ENCODE assay signal across 8 cellular contexts in genomic region chr5:36606052-36606436, GRCh38. TPM values are rescaled to one million over a fixed set of nuclear protein-coding genes. Genes with fewer than 3 reads are reported as not detected.
DNase-seq lines count a peak whose midpoint lies in the region; ATAC-seq and TF ChIP-seq lines count a peak whose summit lies in the region.

No MANE protein-coding gene starts in this region.

- no peaks in the 10 kb centered on the region for H3K9me3 Mint-ChIP-seq in activated T-helper 1 cell treated with anti-CD3 and anti-CD28 coated beads, Interleukin-12 subunit alpha, Interleukin-12 subunit beta, Interleukin-2, Interleukin-4 antibody, amounts not matched to agents 30 ng/mL and 10 ng/mL and 1 ng/mL, durations not matched to agents 14 hours and 24 hours and 36 hours
- no peaks in the 10 kb centered on the region for H3K9me3 Mint-ChIP-seq in stimulated activated effector memory CD8-positive, alpha-beta T cell treated with anti-CD3 and anti-CD28 coated beads, Interleukin-12 subunit alpha, Interleukin-12 subunit beta, amount 100 ng/mL, for 72 hours

- TF ChIP-seq CTCF in HFF-Myc (IDR thresholded peaks at IDR 0.05; ENCODE audit: low read depth, low read length, missing control alignments), result no peak

- H3K4me1 ChIP-seq in iPS DF 6.9 (ENCODE audit: control insufficient read depth, insufficient read depth, low read length), result no peaks in the 10 kb centered on the region; the same call in 1 of the 2 replicates

- H3K27me3 Mint-ChIP-seq in activated T-helper 1 cell treated with anti-CD3 and anti-CD28 coated beads, Interleukin-12 subunit alpha, Interleukin-12 subunit beta, Interleukin-2, Interleukin-4 antibody, amounts not matched to agents 30 ng/mL and 10 ng/mL and 1 ng/mL, durations not matched to agents 14 hours and 24 hours and 36 hours (ENCODE audit: insufficient read depth), result peaks cover 53% of the 10 kb centered on the region

- H3K27ac ChIP-seq in iPS DF 6.9 (ENCODE audit: low read length), result no peak overlapping the region

- peaks cover 15% of the 10 kb centered on the region for H3K4me1 Mint-ChIP-seq in activated T-helper 1 cell treated with anti-CD3 and anti-CD28 coated beads, Interleukin-12 subunit alpha, Interleukin-12 subunit beta, Interleukin-2, Interleukin-4 antibody, amounts not matched to agents 30 ng/mL and 10 ng/mL and 1 ng/mL, durations not matched to agents 14 hours and 24 hours and 36 hours (ENCODE audit: low read depth)
- peaks cover 12% of the 10 kb centered on the region for H3K4me1 Mint-ChIP-seq in stimulated activated effector memory CD8-positive, alpha-beta T cell treated with anti-CD3 and anti-CD28 coated beads, Interleukin-12 subunit alpha, Interleukin-12 subunit beta, amount 100 ng/mL, for 72 hours

- no peaks in the 10 kb centered on the region for H3K9me3 ChIP-seq in iPS DF 6.9 (ENCODE audit: control insufficient read depth, insufficient read depth, low read length)

- no peaks in the 10 kb centered on the region for H3K27me3 ChIP-seq in iPS DF 6.9 (ENCODE audit: control insufficient read depth, insufficient read depth, low read length)

- intact Hi-C loops in activated T-helper 1 cell treated with anti-CD3 and anti-CD28 coated beads, Interleukin-12 subunit alpha, Interleukin-12 subunit beta, Interleukin-2, Interleukin-4 antibody, amounts not matched to agents 30 ng/mL and 10 ng/mL and 1 ng/mL, durations not matched to agents 14 hours and 24 hours and 36 hours (cut with micrococcal nuclease), result loop anchor here (10.0 kb wide), 1 partner anchor 89 kb away; no protein-coding TSS in a partner anchor
- intact Hi-C loops in left colon (cut with DNase I, micrococcal nuclease), result no loop called here

- WGBS in iPS DF 6.9 (ENCODE audit: insufficient coverage, insufficient read length), result no CpG with 5 or more reads among the region's 11 CpGs

- ATAC-seq in stimulated activated effector memory CD8-positive, alpha-beta T cell treated with anti-CD3 and anti-CD28 coated beads, Interleukin-12 subunit alpha, Interleukin-12 subunit beta, amount 100 ng/mL, for 72 hours, result no peak
- ATAC-seq in GM18502 (IDR thresholded peaks at IDR 0.05; ENCODE audit: poor library complexity, unreplicated experiment) (no peak), left colon (no peak)

- H3K36me3 ChIP-seq in iPS DF 6.9 (ENCODE audit: control insufficient read depth, insufficient read depth, low read length), result no peaks in the 10 kb centered on the region

- H3K4me3 Mint-ChIP-seq in activated T-helper 1 cell treated with anti-CD3 and anti-CD28 coated beads, Interleukin-12 subunit alpha, Interleukin-12 subunit beta, Interleukin-2, Interleukin-4 antibody, amounts not matched to agents 30 ng/mL and 10 ng/mL and 1 ng/mL, durations not matched to agents 14 hours and 24 hours and 36 hours, result peak overlapping the region; percentile 57
- H3K4me3 Mint-ChIP-seq in stimulated activated effector memory CD8-positive, alpha-beta T cell treated with anti-CD3 and anti-CD28 coated beads, Interleukin-12 subunit alpha, Interleukin-12 subunit beta, amount 100 ng/mL, for 72 hours, result peak overlapping the region; percentile 67

- no peak overlapping the region for H3K27ac Mint-ChIP-seq in activated T-helper 1 cell treated with anti-CD3 and anti-CD28 coated beads, Interleukin-12 subunit alpha, Interleukin-12 subunit beta, Interleukin-2, Interleukin-4 antibody, amounts not matched to agents 30 ng/mL and 10 ng/mL and 1 ng/mL, durations not matched to agents 14 hours and 24 hours and 36 hours
- H3K27ac Mint-ChIP-seq in stimulated activated effector memory CD8-positive, alpha-beta T cell treated with anti-CD3 and anti-CD28 coated beads, Interleukin-12 subunit alpha, Interleukin-12 subunit beta, amount 100 ng/mL, for 72 hours, result no peak overlapping the region

- peak overlapping the region; percentile 67 for H3K4me3 ChIP-seq in HFF-Myc (replicated peaks; ENCODE audit: low read depth, low read length)
- H3K4me3 ChIP-seq in iPS DF 6.9 (ENCODE audit: low read length), result peak overlapping the region; percentile 64; the same call in 1 of the 2 replicates

- H3K36me3 Mint-ChIP-seq in activated T-helper 1 cell treated with anti-CD3 and anti-CD28 coated beads, Interleukin-12 subunit alpha, Interleukin-12 subunit beta, Interleukin-2, Interleukin-4 antibody, amounts not matched to agents 30 ng/mL and 10 ng/mL and 1 ng/mL, durations not matched to agents 14 hours and 24 hours and 36 hours (ENCODE audit: low read depth), result no peaks in the 10 kb centered on the region
- no peaks in the 10 kb centered on the region for H3K36me3 Mint-ChIP-seq in stimulated activated effector memory CD8-positive, alpha-beta T cell treated with anti-CD3 and anti-CD28 coated beads, Interleukin-12 subunit alpha, Interleukin-12 subunit beta, amount 100 ng/mL, for 72 hours

- DNase-seq in HFF-Myc (ENCODE audit: extremely low read depth, low read depth), result no peak
- no peak for DNase-seq in activated T-helper 1 cell treated with anti-CD3 and anti-CD28 coated beads, Interleukin-12 subunit alpha, Interleukin-12 subunit beta, Interleukin-2, Interleukin-4 antibody, amounts not matched to agents 30 ng/mL and 10 ng/mL and 1 ng/mL, durations not matched to agents 14 hours and 24 hours and 36 hours (ENCODE audit: low spot score)
- DNase-seq in iPS DF 6.9 (ENCODE audit: low read depth, low spot score), result no peak
- no peak for DNase-seq in stimulated activated effector memory CD8-positive, alpha-beta T cell treated with anti-CD3 and anti-CD28 coated beads, Interleukin-12 subunit alpha, Interleukin-12 subunit beta, amount 100 ng/mL, for 72 hours (ENCODE audit: low spot score in 2 of 2)
- no peak for DNase-seq in kidney tubule cell (ENCODE audit: low spot score)
- no peak for DNase-seq in dedifferentiated amniotic fluid mesenchymal stem cell (ENCODE audit: extremely low spot score)
- DNase-seq in left colon, result no peak

RNA-seq across cellular contexts. Expression of gene SLC1A3, which starts 0.4 kb away (rescaled TPM):
- total RNA-seq in activated T-helper 1 cell treated with anti-CD3 and anti-CD28 coated beads, Interleukin-12 subunit alpha, Interleukin-12 subunit beta, Interleukin-2, Interleukin-4 antibody, amounts not matched to agents 30 ng/mL and 10 ng/mL and 1 ng/mL, durations not matched to agents 14 hours and 24 hours and 36 hours, result not detected in 2 replicates
- 1 to 10 TPM; 1.8 to 2.2 TPM for total RNA-seq in left colon
